ENCODE assay signal across 8 cellular contexts in the genomic region with DNA sequence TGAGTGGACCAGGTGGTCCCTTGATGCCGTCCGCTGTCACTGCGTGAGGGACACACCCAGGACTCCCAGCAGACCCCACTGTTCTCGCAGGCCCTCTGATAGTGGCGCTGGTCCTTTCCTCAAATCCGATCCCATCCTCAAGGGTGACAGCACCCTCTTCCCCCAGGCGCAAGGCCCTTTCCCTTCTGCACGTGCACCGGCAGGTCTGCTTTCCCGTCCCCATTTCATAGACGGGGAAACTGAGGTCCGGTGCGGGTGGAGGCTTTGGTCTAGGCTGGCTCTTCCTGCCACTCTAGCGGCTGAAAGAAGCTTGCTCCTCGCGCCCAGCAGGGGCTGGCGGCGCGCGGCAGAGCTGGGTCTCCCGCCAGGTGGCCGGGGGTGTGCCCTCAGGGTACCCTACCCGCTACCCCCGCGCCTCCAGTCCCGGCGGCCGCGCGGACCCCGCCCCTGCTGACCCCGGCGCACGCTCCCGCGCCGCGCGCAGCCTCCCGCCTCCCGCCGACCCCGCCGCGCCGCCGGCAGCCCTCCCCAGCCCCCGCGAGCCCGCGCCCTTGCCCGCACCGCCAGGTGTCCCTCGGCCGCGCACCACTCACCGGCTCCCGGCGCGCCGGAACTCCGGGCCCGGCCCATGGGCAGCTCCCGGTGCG. TPM values are rescaled to one million over a fixed set of nuclear protein-coding genes. Genes with fewer than 3 reads are reported as not detected.
DNase-seq lines count a peak whose midpoint lies in the region; ATAC-seq and TF ChIP-seq lines count a peak whose summit lies in the region.

No MANE protein-coding gene starts in this region.

- H3K27ac Mint-ChIP-seq in natural killer cell: no peak overlapping the region

- no peaks in the 10 kb centered on the region for H3K9me2 ChIP-seq in PC-9 (ENCODE audit: insufficient read depth)

- intact Hi-C loops in PC-9 (cut with micrococcal nuclease; ENCODE audit: unreplicated experiment): loop anchor here (5.0 to 10.0 kb wide), 2 partner anchors 91 to 396 kb away; no protein-coding TSS in a partner anchor
- intact Hi-C loops in dorsolateral prefrontal cortex (cut with DNase I): loop anchor here (2.0 to 10.0 kb wide), 4 partner anchors 48 to 82 kb away; no protein-coding TSS in a partner anchor
- intact Hi-C loops in natural killer cell (cut with micrococcal nuclease): loop anchor here (10.0 kb wide), 1 partner anchor 106 kb away; no protein-coding TSS in a partner anchor

- no peaks in the 10 kb centered on the region for H3K79me2 ChIP-seq in PC-9 (ENCODE audit: low read depth)

- H3K27me3 ChIP-seq in PC-9 (ENCODE audit: insufficient read depth, low read depth): no peaks in the 10 kb centered on the region; the same call in 1 of the 2 replicates
- peaks cover 0 to 2% (median 0%) of the 10 kb centered on the region in 45 donors for H3K27me3 ChIP-seq in dorsolateral prefrontal cortex

- H3K4me3 ChIP-seq in PC-9 (peak overlapping the region; percentile 39; the same call in 1 of the 2 replicates), dorsolateral prefrontal cortex (peak overlapping the region; percentile 38 to 74 (median 63))

- H3K4me1 Mint-ChIP-seq in natural killer cell: peaks cover 8 to 13% of the 10 kb centered on the region in 2 donors

- peak overlapping the region; percentile 73 for H3K4me2 ChIP-seq in PC-9

- no peaks in the 10 kb centered on the region for H3K9me3 ChIP-seq in PC-9 (ENCODE audit: insufficient read depth, low read depth)

- H3K27ac ChIP-seq in PC-9: no peak overlapping the region
- H3K27ac ChIP-seq in dorsolateral prefrontal cortex: peak overlapping the region in 25 of 59 donors; percentile 15 to 82 (median 50)

- BruUV-seq in PC-9 (replicated peaks; lab: Mats Ljungman, UMichigan): no TSS peak

- no peaks in the 10 kb centered on the region for H4K20me1 ChIP-seq in PC-9 (ENCODE audit: insufficient read depth)

- CTCF ChIA-PET in PC-9 (lab: Charles Lee): interaction anchor here (0.9 kb wide), 1 partner anchor 258 kb away, joined by 3 read pairs; no protein-coding TSS in a partner anchor

- peak overlapping the region; percentile 73 for H3K4me3 Mint-ChIP-seq in natural killer cell

- H3K4me1 ChIP-seq in PC-9 (replicated peaks; ENCODE audit: insufficient read depth): no peaks in the 10 kb centered on the region

- POLR2A ChIA-PET in PC-9 (lab: Charles Lee; ENCODE audit: unreplicated experiment): no interaction called here

- ATAC-seq in GM21529 (IDR thresholded peaks at IDR 0.05; ENCODE audit: unreplicated experiment) (peak; percentile 39), natural killer cell (peak in 2 of 3 donors; percentile 27 to 32)

- H3F3A ChIP-seq in PC-9 (ENCODE audit: insufficient read depth, low read depth): no peaks in the 10 kb centered on the region

- DNase-seq in COR-L47 (lab: John Stamatoyannopoulos, UW) (peak; percentile 44), PC-9 (peak in 1 of 2 experiments; percentile 18), dorsolateral prefrontal cortex (peak in 1 of 10 donors; percentile 63), natural killer cell (no peak), activated gamma-delta T cell (lab: John Stamatoyannopoulos, UW) (no peak), NCI-H2029 treated with DMSO at 0.1 percent for 48 hours (lab: John Stamatoyannopoulos, UW) (no peak)
- DNase-seq in central memory CD4-positive, alpha-beta T cell: no peak

- peaks cover 27 to 38% of the 10 kb centered on the region in 2 donors for H3K27me3 Mint-ChIP-seq in natural killer cell (ENCODE audit: low read depth in 2 of 2)

- no peak for TF ChIP-seq CTCF in PC-9 (conservative IDR thresholded peaks at IDR 0.05)
- peak in 11 of 56 donors; percentile 8 to 33 (median 19) for TF ChIP-seq CTCF in dorsolateral prefrontal cortex (IDR thresholded peaks at IDR 0.05 in 54 of 56, conservative IDR thresholded peaks at IDR 0.05 in 2 of 56; ENCODE audit: low read depth in 1 of 56, partially characterized antibody in 56 of 56)
- TF ChIP-seq CTCF in natural killer cell (IDR thresholded peaks at IDR 0.05): no peak

- no peaks in the 10 kb centered on the region for H3K36me3 Mint-ChIP-seq in natural killer cell

- H3K9me3 Mint-ChIP-seq in natural killer cell: no peaks in the 10 kb centered on the region

- H2AFZ ChIP-seq in PC-9: no peak overlapping the region

- H3K36me3 ChIP-seq in PC-9 (ENCODE audit: low read depth): no peaks in the 10 kb centered on the region

RNA-seq across cellular contexts. Expression of gene RASGEF1C, which starts 0.5 kb away (rescaled TPM):
- not detected in 2 replicates for total RNA-seq in PC-9 (2021)
- total RNA-seq in dorsolateral prefrontal cortex: 10 to 100 TPM in 84 of 120 experiments, 1 to 10 TPM in 36; 6.8 to 16.9 (median 11.4) TPM
- total RNA-seq in natural killer cell: not detected
